Comparison of ENCODE assay signal across 20 cellular contexts in the genomic region with DNA sequence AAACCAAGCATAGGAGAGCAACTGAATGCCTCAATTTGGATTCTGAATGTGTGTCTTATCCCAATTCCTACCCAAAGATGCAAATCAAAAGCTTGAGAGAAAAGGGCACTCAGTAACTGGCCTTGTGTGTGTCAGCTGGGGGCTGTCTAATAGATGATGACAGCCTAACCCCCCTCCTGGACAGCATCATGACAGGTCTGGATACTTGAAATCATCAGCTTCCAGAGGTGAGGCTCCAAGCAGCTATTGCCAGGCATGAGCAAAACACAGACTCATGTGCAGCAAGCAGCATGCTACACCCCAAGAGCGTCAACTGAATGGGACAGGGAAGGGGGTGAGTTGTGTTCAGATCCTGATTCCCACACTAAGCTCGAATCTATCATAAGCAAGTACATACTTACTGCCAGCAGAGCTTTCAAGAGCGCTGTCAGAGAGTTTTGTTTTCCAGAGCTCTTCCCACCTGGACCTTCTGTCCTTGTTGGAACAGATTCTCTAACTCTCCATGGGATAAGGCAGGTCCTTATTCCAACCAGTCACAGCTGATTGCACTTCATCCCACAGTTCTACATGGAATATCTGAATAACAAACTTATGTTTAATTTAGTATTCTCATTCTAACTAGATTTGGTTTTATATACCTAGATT.
DNase-seq lines count a peak whose midpoint lies in the region; ATAC-seq, FAIRE-seq and TF ChIP-seq lines count a peak whose summit lies in the region.
"Had no signal": no experiment of that assay in that cellular context is flagged by ENCODE, and none has a peak within 500 bp of the region (broad histone marks: within the 10 kb centered on the region; RNA-seq: fewer than 3 reads in every experiment).

No MANE protein-coding gene starts in this region.

- DNase-seq in Right ventricle myocardium inferior (ENCODE audit: missing footprints) (no peak), right atrium auricular region (ENCODE audit: low spot score) (no peak), BE2C (peak; percentile 10), NCI-H446 treated with DMSO at 0.1 percent for 48 hours (lab: John Stamatoyannopoulos, UW) (peak; percentile 34), left kidney (ENCODE audit: low read depth, low spot score) (peak; percentile 14), small intestine (no peak)
- DNase-seq: CD4-positive, CD25-positive, alpha-beta regulatory T cell; CD8-positive, alpha-beta memory T cell; COR-L47; DMS 273 treated with DMSO at 0.1 percent for 48 hours; DMS53; DND-41; EL; GM23248 had no signal

- WGBS in small intestine, 3 donors = 69 to 81% (median 75%) methylated on average over 3 of the region's 3 CpGs

- no peaks in the 10 kb centered on the region for H3K36me3 ChIP-seq in right atrium auricular region
- no peaks in the 10 kb centered on the region for H3K36me3 ChIP-seq in BE2C
- H3K36me3 ChIP-seq in small intestine (ENCODE audit: control insufficient read depth in 2 of 2, insufficient read depth in 2 of 2, low read length in 2 of 2) = no peaks in the 10 kb centered on the region
- H3K36me3 ChIP-seq: HAP-1 had no signal

- H3K9me3 ChIP-seq in right atrium auricular region = no peaks in the 10 kb centered on the region
- H3K9me3 ChIP-seq in BE2C = no peaks in the 10 kb centered on the region
- no peaks in the 10 kb centered on the region for H3K9me3 ChIP-seq in small intestine (ENCODE audit: control insufficient read depth, low read depth)
- H3K9me3 ChIP-seq: HAP-1 had no signal

- no peak for FAIRE-seq in small intestine (lab: Jason Lieb, UNC)
- FAIRE-seq: G401.6, GM12891, GM19239 had no signal

- ATAC-seq in Right ventricle myocardium inferior = peak; percentile 33
- no peak for ATAC-seq in HG02981 (IDR thresholded peaks at IDR 0.05; ENCODE audit: unreplicated experiment)

- intact Hi-C loops in Right ventricle myocardium inferior (cut with DNase I) = no loop called here

- H3K27me3 ChIP-seq in right atrium auricular region (no peaks in the 10 kb centered on the region), BE2C (peaks cover 2% of the 10 kb centered on the region; the same call in 1 of the 2 replicates), small intestine (ENCODE audit: control insufficient read depth in 2 of 2, insufficient read depth in 2 of 2, low read length in 2 of 2) (no peaks in the 10 kb centered on the region)

- H3K4me1 ChIP-seq in right atrium auricular region (peaks cover 0 to 14% of the 10 kb centered on the region in 2 donors), BE2C (no peaks in the 10 kb centered on the region), small intestine (ENCODE audit: control insufficient read depth in 2 of 2, insufficient read depth in 1 of 2, low read depth in 1 of 2, low read length in 1 of 2) (no peaks in the 10 kb centered on the region)
- H3K4me1 ChIP-seq: HAP-1 had no signal

- H3K4me3 ChIP-seq in right atrium auricular region (no peak overlapping the region), BE2C (ENCODE audit: low read depth, low read length) (no peak overlapping the region), small intestine (ENCODE audit: low read depth in 1 of 2, low read length in 2 of 2) (no peak overlapping the region)
- H3K4me3 ChIP-seq: GM23248, HAP-1 had no signal

- H3K27ac ChIP-seq in right atrium auricular region (no peak overlapping the region), small intestine (ENCODE audit: low read depth in 1 of 2, low read length in 1 of 2) (no peak overlapping the region)
- H3K27ac ChIP-seq: GM23248, HL-60 had no signal

- TF ChIP-seq CTCF in right atrium auricular region (IDR thresholded peaks at IDR 0.05) (no peak), BE2C (IDR thresholded peaks at IDR 0.05; ENCODE audit: low read depth, low read length) (no peak)

Comparison
In these comparisons a context has a peak if more than half of its experiments do, and no peak if none do; other contexts are left out.
1. DNase-seq: peak in BE2C (single experiment), NCI-H446 treated with DMSO at 0.1 percent for 48 hours (single experiment) and left kidney (single experiment); none in Right ventricle myocardium inferior (single experiment), right atrium auricular region (single experiment) and small intestine (single experiment).